ENCODE assay signal across 17 cellular contexts in the genomic region with DNA sequence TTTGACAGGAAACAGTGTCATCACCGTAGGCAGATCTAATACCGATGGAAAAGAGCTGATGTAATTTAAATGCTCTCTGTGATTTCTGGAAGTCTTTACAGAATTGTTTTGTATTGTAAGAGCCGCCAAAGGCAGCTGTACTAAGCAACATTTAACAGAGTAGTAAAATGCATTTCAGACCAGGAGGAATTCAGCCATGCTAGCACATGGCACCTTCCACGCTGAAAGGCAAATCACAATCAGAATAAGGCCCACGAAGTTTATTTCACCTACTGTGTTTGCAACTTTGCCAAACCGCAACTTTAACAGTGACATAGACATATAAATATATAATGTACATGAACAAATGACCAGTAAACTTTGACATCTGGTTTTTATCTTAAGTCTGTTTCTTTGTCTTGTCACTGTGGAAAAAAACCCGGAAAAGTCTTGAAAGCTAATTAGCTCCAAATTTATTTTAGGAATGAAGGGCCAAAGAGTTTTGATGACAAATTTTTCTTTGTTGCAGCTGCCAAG. TPM values are rescaled to one million over a fixed set of nuclear protein-coding genes. Genes with fewer than 3 reads are reported as not detected.
A peak's percentile ranks its signal among the peaks of the same experiment; 100 is the strongest.
DNase-seq lines count a peak whose midpoint lies in the region; ATAC-seq and TF ChIP-seq lines count a peak whose summit lies in the region.
"Had no signal": no experiment of that assay in that cellular context is flagged by ENCODE, and none has a peak within 500 bp of the region (broad histone marks: within the 10 kb centered on the region; RNA-seq: fewer than 3 reads in every experiment).

No MANE protein-coding gene starts in this region.

- H3K27me3 ChIP-seq in GM23338 (ENCODE audit: insufficient read depth) (no peaks in the 10 kb centered on the region), hepatocyte (no peaks in the 10 kb centered on the region), smooth muscle cell (ENCODE audit: low read depth) (no peaks in the 10 kb centered on the region)
- H3K27me3 ChIP-seq: ascending aorta, foreskin keratinocyte had no signal

- no peaks in the 10 kb centered on the region for H3F3A ChIP-seq in GM23338 (replicated peaks; ENCODE audit: low read depth)
- no peaks in the 10 kb centered on the region for H3F3A ChIP-seq in smooth muscle cell (ENCODE audit: low read depth)

- intact Hi-C loops in Calu3 (cut with micrococcal nuclease; ENCODE audit: unreplicated experiment) = loop anchor here (5.0 kb wide), 1 partner anchor 358 kb away; a partner anchor contains a TSS

- H3K9me3 ChIP-seq in hepatocyte (ENCODE audit: low read depth) = no peaks in the 10 kb centered on the region
- no peaks in the 10 kb centered on the region for H3K9me3 ChIP-seq in smooth muscle cell (replicated peaks; ENCODE audit: low read depth)
- H3K9me3 ChIP-seq: ascending aorta, prostate gland had no signal

- H3K9me3 Mint-ChIP-seq in GM23338 (no peaks in the 10 kb centered on the region), Calu3 (ENCODE audit: low read depth, unreplicated experiment) (no peaks in the 10 kb centered on the region)
- H3K9me3 Mint-ChIP-seq: activated CD8-positive, alpha-beta T cell treated with anti-CD3 and anti-CD28 coated beads for 36 hours; dendritic cell treated with granulocyte-macrophage colony-stimulating factor and Interleukin-4, amounts not matched to agents 40 ng/mL and 50 ng/mL, for 4 days; type B pancreatic cell had no signal

- H3K36me3 ChIP-seq in GM23338 (ENCODE audit: insufficient read depth) = no peaks in the 10 kb centered on the region
- no peaks in the 10 kb centered on the region for H3K36me3 ChIP-seq in hepatocyte (replicated peaks; ENCODE audit: insufficient read depth, low read depth)
- H3K36me3 ChIP-seq in smooth muscle cell (ENCODE audit: low read depth) = no peaks in the 10 kb centered on the region
- H3K36me3 ChIP-seq: ascending aorta, prostate gland had no signal

- H3K4me1 ChIP-seq in GM23338 (ENCODE audit: insufficient read depth) = peaks cover 3% of the 10 kb centered on the region; the same call in 1 of the 2 replicates
- peaks cover 7% of the 10 kb centered on the region for H3K4me1 ChIP-seq in hepatocyte (ENCODE audit: insufficient read depth)
- H3K4me1 ChIP-seq in smooth muscle cell (ENCODE audit: low read depth) = peaks cover 7% of the 10 kb centered on the region
- H3K4me1 ChIP-seq: foreskin keratinocyte, prostate gland had no signal

- H3K9ac ChIP-seq in smooth muscle cell (ENCODE audit: low read depth) = no peak overlapping the region
- H3K9ac ChIP-seq: KMS-11 had no signal

- H3K4me2 ChIP-seq in GM23338 (no peak overlapping the region), hepatocyte (peak overlapping the region; percentile 10), smooth muscle cell (no peak overlapping the region)
- H3K4me2 ChIP-seq: KMS-11 had no signal

- H3K36me3 Mint-ChIP-seq in GM23338 (ENCODE audit: low read depth) (no peaks in the 10 kb centered on the region), Calu3 (ENCODE audit: insufficient read depth, unreplicated experiment) (peaks cover 12% of the 10 kb centered on the region)
- H3K36me3 Mint-ChIP-seq: type B pancreatic cell had no signal

- H3K4me3 ChIP-seq in GM23338 (no peak overlapping the region), cardiac fibroblast (replicated peaks in 1 of 2; ENCODE audit: low read depth in 2 of 2, low read length in 2 of 2) (no peak overlapping the region), hepatocyte (no peak overlapping the region), smooth muscle cell (no peak overlapping the region)
- H3K4me3 ChIP-seq: ascending aorta, prostate gland had no signal

- H3K27me3 Mint-ChIP-seq in GM23338 (ENCODE audit: insufficient read depth, low read depth, poor library complexity) (peaks cover 3% of the 10 kb centered on the region), Calu3 (ENCODE audit: unreplicated experiment) (peaks cover 1% of the 10 kb centered on the region)
- H3K27me3 Mint-ChIP-seq: activated CD8-positive, alpha-beta T cell treated with anti-CD3 and anti-CD28 coated beads for 36 hours; dendritic cell treated with granulocyte-macrophage colony-stimulating factor and Interleukin-4, amounts not matched to agents 40 ng/mL and 50 ng/mL, for 4 days had no signal

- no peak overlapping the region for H3K27ac Mint-ChIP-seq in GM23338
- no peak overlapping the region for H3K27ac Mint-ChIP-seq in Calu3 (ENCODE audit: unreplicated experiment)
- H3K27ac Mint-ChIP-seq: activated CD8-positive, alpha-beta T cell treated with anti-CD3 and anti-CD28 coated beads for 36 hours; dendritic cell treated with granulocyte-macrophage colony-stimulating factor and Interleukin-4, amounts not matched to agents 40 ng/mL and 50 ng/mL, for 4 days; type B pancreatic cell had no signal

- DNase-seq in GM23338 (ENCODE audit: low spot score) (no peak), cardiac fibroblast (ENCODE audit: low read depth in 2 of 2) (peak; percentile 33 to 36), hepatocyte (ENCODE audit: low spot score) (peak; percentile 31), smooth muscle cell (lab: John Stamatoyannopoulos, UW; ENCODE audit: unreplicated experiment) (no peak), Calu3 (no peak), RPMI8226 (no peak)
- DNase-seq: activated CD8-positive, alpha-beta T cell treated with anti-CD3 and anti-CD28 coated beads for 36 hours; activated effector memory CD4-positive, alpha-beta T cell treated with Interleukin-2 at 50 U/mL for 16 hours; foreskin keratinocyte; stimulated activated CD4-positive, alpha-beta T cell treated with anti-CD3 and anti-CD28 coated beads, Interleukin-2, amount 100 ng/mL, for 48 hours had no signal

- BruUV-seq in Calu3 (replicated peaks; lab: Mats Ljungman, UMichigan) = no TSS peak

- H2AFZ ChIP-seq in GM23338 (0 out of 2 replicates have a peak overlapping the region, but pooled peaks have one; percentile 10), hepatocyte (no peak overlapping the region), smooth muscle cell (ENCODE audit: low read depth) (no peak overlapping the region)

- no peaks in the 10 kb centered on the region for H3K9me2 ChIP-seq in GM23338 (ENCODE audit: insufficient read depth)
- H3K9me2 ChIP-seq in hepatocyte (replicated peaks; ENCODE audit: insufficient read depth) = no peaks in the 10 kb centered on the region

- WGBS in hepatocyte (ENCODE audit: low lambda C conversion rate, missing lambda C conversion rate) = 40% methylated on average over 7 of the region's 7 CpGs
- WGBS in smooth muscle cell (ENCODE audit: low lambda C conversion rate) = 47% methylated on average over 7 of the region's 7 CpGs

- CTCF ChIA-PET in Calu3 (lab: Charles Lee) = no interaction called here

- H4K20me1 ChIP-seq in GM23338 (replicated peaks; ENCODE audit: insufficient read depth) (no peaks in the 10 kb centered on the region), hepatocyte (ENCODE audit: insufficient read depth, poor library complexity, severe bottlenecking) (no peaks in the 10 kb centered on the region), smooth muscle cell (ENCODE audit: low read depth) (no peaks in the 10 kb centered on the region)

- H3K79me2 ChIP-seq in GM23338 (replicated peaks; ENCODE audit: insufficient read depth) (no peaks in the 10 kb centered on the region), hepatocyte (no peaks in the 10 kb centered on the region), smooth muscle cell (ENCODE audit: low read depth) (no peaks in the 10 kb centered on the region)

- TF ChIP-seq CTCF in GM23338 (conservative IDR thresholded peaks at IDR 0.05; ENCODE audit: low read depth in 2 of 2) = no peak
- TF ChIP-seq CTCF in cardiac fibroblast (IDR thresholded peaks at IDR 0.05; ENCODE audit: low read depth, low read length) = no peak
- TF ChIP-seq CTCF in hepatocyte (IDR thresholded peaks at IDR 0.05; ENCODE audit: poor library complexity) = no peak
- no peak for TF ChIP-seq CTCF in smooth muscle cell (IDR thresholded peaks at IDR 0.05; ENCODE audit: borderline replicate concordance, insufficient read depth, poor library complexity, severe bottlenecking)
- no peak for TF ChIP-seq CTCF in Calu3 (IDR thresholded peaks at IDR 0.05; ENCODE audit: unreplicated experiment)

- H3K4me1 Mint-ChIP-seq in GM23338 (peaks cover 20% of the 10 kb centered on the region; the same call in 2 of the 3 replicates), Calu3 (ENCODE audit: low read depth, unreplicated experiment) (no peaks in the 10 kb centered on the region)

- H3K4me3 Mint-ChIP-seq in GM23338 = no peak overlapping the region
- no peak overlapping the region for H3K4me3 Mint-ChIP-seq in Calu3 (ENCODE audit: low read depth, unreplicated experiment)
- H3K4me3 Mint-ChIP-seq: activated CD8-positive, alpha-beta T cell treated with anti-CD3 and anti-CD28 coated beads for 36 hours; dendritic cell treated with granulocyte-macrophage colony-stimulating factor and Interleukin-4, amounts not matched to agents 40 ng/mL and 50 ng/mL, for 4 days; type B pancreatic cell had no signal

- H3K27ac ChIP-seq in GM23338 (ENCODE audit: low read depth) (no peak overlapping the region), hepatocyte (no peak overlapping the region), smooth muscle cell (ENCODE audit: low read depth) (peak overlapping the region; percentile 28)
- H3K27ac ChIP-seq: ascending aorta, foreskin keratinocyte, KMS-11, prostate gland had no signal

- no peak for ATAC-seq in GM23338
- no peak for ATAC-seq in HG03571 (IDR thresholded peaks at IDR 0.05; ENCODE audit: unreplicated experiment)
- ATAC-seq in HG03460 (IDR thresholded peaks at IDR 0.05; ENCODE audit: unreplicated experiment) = no peak
- ATAC-seq: activated CD8-positive, alpha-beta T cell treated with anti-CD3 and anti-CD28 coated beads for 36 hours; foreskin keratinocyte had no signal

TF ChIP-seq in GM23338, 12 proteins besides CTCF, POLR2A, EP300 and RAD21 (continues in another document):
- no peak for TF ChIP-seq CREB1 (CRISPR knock-in tag; IDR thresholded peaks at IDR 0.05; ENCODE audit: low read depth)
- TF ChIP-seq STAT1 (IDR thresholded peaks at IDR 0.05; ENCODE audit: unreplicated experiment) = no peak
- TF ChIP-seq, protein P1, sequence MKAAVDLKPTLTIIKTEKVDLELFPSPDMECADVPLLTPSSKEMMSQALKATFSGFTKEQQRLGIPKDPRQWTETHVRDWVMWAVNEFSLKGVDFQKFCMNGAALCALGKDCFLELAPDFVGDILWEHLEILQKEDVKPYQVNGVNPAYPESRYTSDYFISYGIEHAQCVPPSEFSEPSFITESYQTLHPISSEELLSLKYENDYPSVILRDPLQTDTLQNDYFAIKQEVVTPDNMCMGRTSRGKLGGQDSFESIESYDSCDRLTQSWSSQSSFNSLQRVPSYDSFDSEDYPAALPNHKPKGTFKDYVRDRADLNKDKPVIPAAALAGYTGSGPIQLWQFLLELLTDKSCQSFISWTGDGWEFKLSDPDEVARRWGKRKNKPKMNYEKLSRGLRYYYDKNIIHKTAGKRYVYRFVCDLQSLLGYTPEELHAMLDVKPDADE (IDR thresholded peaks at IDR 0.05) = no peak
- no peak for TF ChIP-seq ZNF114 (CRISPR knock-in tag; IDR thresholded peaks at IDR 0.05)
- TF ChIP-seq EZH2 (IDR thresholded peaks at IDR 0.05; ENCODE audit: low read depth, unreplicated experiment) = no peak

RNA-seq across cellular contexts. Expression of a gene that starts 26.1 kb away (rescaled TPM):
- total RNA-seq in GM23338 (2014; rRNA removed; shearing (Covaris generic)) = 6.5 TPM in 2 replicates
- 1.6 and 2.1 TPM in 2 replicates for polyA plus RNA-seq in GM23338 (2016; fragmentation: Nextera tagmentation; extraction: Ambion mirVana)
- 3.8 and 4.7 TPM in 2 replicates for total RNA-seq in hepatocyte
- 2.3 and 3.0 TPM in 2 replicates for polyA plus RNA-seq in hepatocyte
- total RNA-seq in smooth muscle cell = 2.8 and 4.3 TPM in 2 replicates
- polyA plus RNA-seq in smooth muscle cell = 0.86 and 0.89 TPM in 2 replicates
- total RNA-seq in Calu3 (2022) = 6.6 and 9.8 TPM in 2 replicates

Comparison
In these comparisons a context has a peak if more than half of its experiments do, and no peak if none do; other contexts are left out.
1. DNase-seq: peak in cardiac fibroblast (2 of 2) and hepatocyte (single experiment); none in GM23338 (single experiment), smooth muscle cell (single experiment), Calu3 (single experiment) and RPMI8226 (single experiment).